Comparison of ENCODE assay signal across 1 cellular context in genomic region chr6:1519597-1519996, GRCh38.
TF ChIP-seq lines count a peak whose summit lies in the region.

No MANE protein-coding gene starts in this region.

TF ChIP-seq in GM23338, 12 proteins besides CTCF, POLR2A, EP300 and RAD21 (continued from another document):
- no peak for TF ChIP-seq REST (IDR thresholded peaks at IDR 0.05; ENCODE audit: unreplicated experiment)
